In the genomic region with DNA sequence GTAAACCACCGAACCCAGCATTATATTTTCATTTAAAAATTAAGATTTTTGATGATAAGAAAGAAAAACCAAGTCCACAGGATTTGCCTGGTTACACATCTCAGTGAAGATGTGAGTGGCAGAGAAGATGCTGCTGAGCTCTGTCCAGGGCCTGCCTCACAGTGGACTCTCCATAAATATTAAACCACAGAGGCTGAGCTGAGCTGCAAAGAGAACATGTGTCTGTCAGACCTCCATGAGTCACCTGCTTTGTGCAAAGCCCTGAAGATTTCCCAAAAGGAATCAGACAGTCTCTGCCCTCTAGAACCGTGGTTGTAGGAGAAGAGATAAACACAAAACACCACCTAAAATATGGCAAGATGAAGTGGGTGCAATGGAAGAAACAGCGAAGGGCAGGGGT, we compare ENCODE assay signal across 20 cellular contexts.
DNase-seq lines count a peak whose midpoint lies in the region; FAIRE-seq and TF ChIP-seq lines count a peak whose summit lies in the region.
"Had no signal": no experiment of that assay in that cellular context is flagged by ENCODE, and none has a peak within 500 bp of the region (broad histone marks: within the 10 kb centered on the region; RNA-seq: fewer than 3 reads in every experiment).

No MANE protein-coding gene starts in this region.

- H3K27me3 Mint-ChIP-seq in type B pancreatic cell, result no peaks in the 10 kb centered on the region

- no peak overlapping the region for H3K4me3 ChIP-seq in epithelial cell of proximal tubule (ENCODE audit: low read depth, low read length)
- H3K4me3 ChIP-seq: BLaER1, esophagus muscularis mucosa, K562, neural progenitor cell, SJSA1, transverse colon had no signal

- FAIRE-seq in RCC 7860 (lab: Jason Lieb, UNC), result peak; percentile 81
- FAIRE-seq: K562 had no signal

- no peak overlapping the region for H3K4me3 Mint-ChIP-seq in type B pancreatic cell
- H3K4me3 Mint-ChIP-seq: neural progenitor cell had no signal

- peaks cover 8% of the 10 kb centered on the region for H3K9me3 Mint-ChIP-seq in type B pancreatic cell

- TF ChIP-seq CTCF in epithelial cell of proximal tubule (conservative IDR thresholded peaks at IDR 0.05; ENCODE audit: low read depth, low read length) (no peak), type B pancreatic cell (conservative IDR thresholded peaks at IDR 0.05) (no peak)

- DNase-seq in EH (ENCODE audit: low read depth), result peak; percentile 83
- peak; percentile 56 for DNase-seq in RCC 7860 (ENCODE audit: low spot score)
- DNase-seq in epithelial cell of proximal tubule (ENCODE audit: low read depth), result peak; percentile 39
- peak; percentile 79 for DNase-seq in myocyte (ENCODE audit: low read depth)
- DNase-seq in NCI-H2081 (lab: John Stamatoyannopoulos, UW), result no peak
- no peak for DNase-seq in occipital lobe (lab: John Stamatoyannopoulos, UW)
- DNase-seq in germinal center (ENCODE audit: low spot score), result no peak
- DNase-seq in type B pancreatic cell (ENCODE audit: extremely low spot score, unreplicated experiment), result no peak
- DNase-seq: activated CD4-positive, alpha-beta T cell treated with anti-CD3 and anti-CD28 coated beads, Interleukin-2, amount 50 U/mL, for 1 hour; activated T-cell treated with anti-CD3 and anti-CD28 coated beads, Interleukin-2, amount 50 U/mL, for 48 hours; cortex of kidney; NCI-H146; right cardiac atrium; stimulated activated CD4-positive, alpha-beta T cell treated with anti-CD3 and anti-CD28 coated beads, Interleukin-4, amount 100 ng/mL, for 4 hours; transverse colon had no signal

- H3K4me1 Mint-ChIP-seq in type B pancreatic cell (ENCODE audit: unreplicated experiment), result peaks cover 8% of the 10 kb centered on the region

- no peaks in the 10 kb centered on the region for H3K36me3 Mint-ChIP-seq in type B pancreatic cell
- H3K36me3 Mint-ChIP-seq: neural progenitor cell had no signal

- no peak overlapping the region for H3K27ac Mint-ChIP-seq in type B pancreatic cell
- H3K27ac Mint-ChIP-seq: neural progenitor cell had no signal

Comparison
In these comparisons a context has a peak if more than half of its experiments do, and no peak if none do; other contexts are left out.
1. DNase-seq: peak in EH (single experiment), RCC 7860 (single experiment), epithelial cell of proximal tubule (single experiment) and myocyte (single experiment); none in NCI-H2081 (0 of 2), occipital lobe (single experiment), germinal center (single experiment) and type B pancreatic cell (single experiment).